ENCODE assay signal across 1 cellular context in genomic region chr7:153091477-153091876, GRCh38.
TF ChIP-seq lines count a peak whose summit lies in the region.

No MANE protein-coding gene starts in this region.

TF ChIP-seq in neural cell, 6 proteins besides CTCF, POLR2A, EP300 and RAD21:
- TF ChIP-seq EZH2 (IDR thresholded peaks at IDR 0.05; ENCODE audit: borderline replicate concordance, insufficient read depth, low read length, poor library complexity, severe bottlenecking) (no peak), MXI1 (conservative IDR thresholded peaks at IDR 0.05; ENCODE audit: poor library complexity, severe bottlenecking) (no peak), TAF1 (IDR thresholded peaks at IDR 0.05; ENCODE audit: low read depth) (no peak), REST (IDR thresholded peaks at IDR 0.05; ENCODE audit: borderline replicate concordance) (no peak), SMC3 (conservative IDR thresholded peaks at IDR 0.05; ENCODE audit: poor library complexity) (no peak), POLR2AphosphoS5 (IDR thresholded peaks at IDR 0.05) (no peak)
